10 cellular contexts compared by ENCODE assay signal in the genomic region with DNA sequence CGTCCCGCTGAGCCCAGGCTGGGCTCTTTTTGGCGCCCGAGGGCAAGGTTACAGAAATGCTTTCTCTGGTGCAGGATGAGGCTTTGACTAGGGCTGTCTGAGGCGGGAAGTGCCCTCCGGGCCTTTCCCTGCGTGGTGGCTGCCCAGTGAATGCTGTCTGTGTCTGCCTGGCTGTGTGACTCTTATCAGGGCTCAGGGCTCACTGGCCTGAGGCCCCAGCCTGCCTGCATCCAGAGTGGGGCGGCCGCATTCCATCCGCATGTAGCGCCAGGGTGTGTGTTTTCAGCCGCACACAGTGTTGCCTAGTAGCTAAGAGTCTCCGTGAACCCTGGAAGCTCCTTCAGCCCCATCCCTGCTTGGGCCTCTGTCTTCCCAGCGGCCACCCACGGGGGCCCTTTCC. TPM values are rescaled to one million over a fixed set of nuclear protein-coding genes. Genes with fewer than 3 reads are reported as not detected.
A peak's percentile ranks its signal among the peaks of the same experiment; 100 is the strongest.
DNase-seq lines count a peak whose midpoint lies in the region; ATAC-seq and TF ChIP-seq lines count a peak whose summit lies in the region.
"Had no signal": no experiment of that assay in that cellular context is flagged by ENCODE, and none has a peak within 500 bp of the region (broad histone marks: within the 10 kb centered on the region; RNA-seq: fewer than 3 reads in every experiment).

No MANE protein-coding gene starts in this region.

- H3K27me3 Mint-ChIP-seq in MCF 10A (ENCODE audit: insufficient read depth, unreplicated experiment): no peaks in the 10 kb centered on the region
- H3K27me3 Mint-ChIP-seq: CD4-positive, CD25-positive, alpha-beta regulatory T cell had no signal

- POLR2A ChIA-PET in MCF 10A (lab: Yijun Ruan, JAX): interaction anchor here (0.8 kb wide), 1 partner anchor 93 kb away, joined by 3 read pairs; no protein-coding TSS in a partner anchor

- H3K4me1 Mint-ChIP-seq in MCF 10A (ENCODE audit: insufficient read depth, unreplicated experiment): peaks cover 15% of the 10 kb centered on the region

- no peaks in the 10 kb centered on the region for H3K36me3 Mint-ChIP-seq in MCF 10A (ENCODE audit: insufficient read depth, unreplicated experiment)

- intact Hi-C loops in MCF 10A (cut with micrococcal nuclease): no loop called here
- intact Hi-C loops in aorta (cut with DNase I): no loop called here

- in situ Hi-C loops in T47D (cut with HindIII; ENCODE audit: low pct_unique_long_range_greater_than_20kb, low sequenced_read_pairs): no loop called here

- no peak for TF ChIP-seq CTCF in MCF 10A (IDR thresholded peaks at IDR 0.05; ENCODE audit: unreplicated experiment)
- peak; percentile 11 for TF ChIP-seq CTCF in epithelial cell of esophagus (IDR thresholded peaks at IDR 0.05; ENCODE audit: insufficient read depth, low read depth, low read length, missing control alignments)

- no peaks in the 10 kb centered on the region for H3K36me3 ChIP-seq in aorta (ENCODE audit: control insufficient read depth in 1 of 2, insufficient read depth in 2 of 2, low read length in 1 of 2)

- H3K27me3 ChIP-seq in aorta (ENCODE audit: control insufficient read depth in 1 of 2, insufficient read depth in 2 of 2, low read length in 1 of 2): no peaks in the 10 kb centered on the region

- no peaks in the 10 kb centered on the region for H3K9me3 ChIP-seq in aorta (ENCODE audit: control insufficient read depth, low read length)

- peak; percentile 52 for ATAC-seq in aorta (ENCODE audit: low FRiP score)
- ATAC-seq in left lobe of liver: no peak

- H3K4me1 ChIP-seq in aorta (ENCODE audit: control insufficient read depth in 1 of 2, insufficient read depth in 2 of 2, low read length in 2 of 2): no peaks in the 10 kb centered on the region

- 8% methylated on average over 15 of the region's 15 CpGs for WGBS in aorta, 2 donors

- H3K9me3 Mint-ChIP-seq in MCF 10A (ENCODE audit: unreplicated experiment): no peaks in the 10 kb centered on the region
- H3K9me3 Mint-ChIP-seq: CD4-positive, CD25-positive, alpha-beta regulatory T cell had no signal

- H3K4me3 Mint-ChIP-seq in MCF 10A (ENCODE audit: unreplicated experiment): no peak overlapping the region

- CTCF ChIA-PET in MCF 10A (lab: Yijun Ruan, JAX): interaction anchor here (1.4 kb wide), 1 partner anchor 39 kb away, joined by 3 read pairs; no protein-coding TSS in a partner anchor

- no TSS peak for BruUV-seq in MCF 10A (replicated peaks; lab: Mats Ljungman, UMichigan)

- DNase-seq in T47D (ENCODE audit: low read depth in 1 of 2, low spot score in 1 of 2) (peak; percentile 16 to 69), MCF 10A (ENCODE audit: unreplicated experiment) (no peak), epithelial cell of esophagus (ENCODE audit: low read depth) (peak; percentile 94), mucosa of gallbladder (ENCODE audit: low spot score) (peak; percentile 71), aorta (peak; percentile 74 to 89), NCI-H1694 (lab: John Stamatoyannopoulos, UW) (no peak), left lobe of liver (ENCODE audit: low spot score) (no peak), NCI-H446 (lab: John Stamatoyannopoulos, UW) (no peak)
- DNase-seq: CD4-positive, CD25-positive, alpha-beta regulatory T cell; NCI-H510A treated with DMSO at 0.1 percent for 48 hours had no signal

- H3K4me3 ChIP-seq in epithelial cell of esophagus (ENCODE audit: low read length) (no peak overlapping the region), aorta (ENCODE audit: low read length in 2 of 2) (no peak overlapping the region)

- no peak overlapping the region for H3K27ac Mint-ChIP-seq in MCF 10A (ENCODE audit: low read depth, unreplicated experiment)

- H3K27ac ChIP-seq in aorta (ENCODE audit: low read depth in 1 of 2, low read length in 2 of 2): no peak overlapping the region

RNA-seq across cellular contexts. Expression of gene FAAP20, which starts 59.1 kb away (rescaled TPM):
- total RNA-seq in MCF 10A (2022): 75.9 and 88.8 TPM in 2 replicates
- 74.2 TPM for total RNA-seq in mucosa of gallbladder
- total RNA-seq in aorta: 10 to 100 TPM; 49.0 to 59.9 TPM
- 100 to 1,000 TPM in 1 of 2 donors, 10 to 100 TPM in 1; 61.2 to 124 TPM for polyA plus RNA-seq in aorta
- total RNA-seq in left lobe of liver: 24.8 TPM

Comparison
In these comparisons a context has a peak if more than half of its experiments do, and no peak if none do; other contexts are left out.
1. DNase-seq: peak in T47D (2 of 2), epithelial cell of esophagus (single experiment), mucosa of gallbladder (single experiment) and aorta (2 of 2); none in MCF 10A (single experiment), NCI-H1694 (single experiment), left lobe of liver (single experiment) and NCI-H446 (0 of 2).